1 cellular context compared by ENCODE assay signal in genomic region chr11:28976012-28976800, GRCh38.
TF ChIP-seq lines count a peak whose summit lies in the region.

No MANE protein-coding gene starts in this region.

TF ChIP-seq in HepG2, 621 proteins besides CTCF, POLR2A, EP300 and RAD21 (continued from another document):
- TF ChIP-seq ZNF784 (CRISPR knock-in tag; IDR thresholded peaks at IDR 0.05; ENCODE audit: borderline replicate concordance), result no peak
- no peak for TF ChIP-seq ZBTB3 (CRISPR knock-in tag; IDR thresholded peaks at IDR 0.05; ENCODE audit: borderline replicate concordance, low read depth)
- TF ChIP-seq, protein P1, sequence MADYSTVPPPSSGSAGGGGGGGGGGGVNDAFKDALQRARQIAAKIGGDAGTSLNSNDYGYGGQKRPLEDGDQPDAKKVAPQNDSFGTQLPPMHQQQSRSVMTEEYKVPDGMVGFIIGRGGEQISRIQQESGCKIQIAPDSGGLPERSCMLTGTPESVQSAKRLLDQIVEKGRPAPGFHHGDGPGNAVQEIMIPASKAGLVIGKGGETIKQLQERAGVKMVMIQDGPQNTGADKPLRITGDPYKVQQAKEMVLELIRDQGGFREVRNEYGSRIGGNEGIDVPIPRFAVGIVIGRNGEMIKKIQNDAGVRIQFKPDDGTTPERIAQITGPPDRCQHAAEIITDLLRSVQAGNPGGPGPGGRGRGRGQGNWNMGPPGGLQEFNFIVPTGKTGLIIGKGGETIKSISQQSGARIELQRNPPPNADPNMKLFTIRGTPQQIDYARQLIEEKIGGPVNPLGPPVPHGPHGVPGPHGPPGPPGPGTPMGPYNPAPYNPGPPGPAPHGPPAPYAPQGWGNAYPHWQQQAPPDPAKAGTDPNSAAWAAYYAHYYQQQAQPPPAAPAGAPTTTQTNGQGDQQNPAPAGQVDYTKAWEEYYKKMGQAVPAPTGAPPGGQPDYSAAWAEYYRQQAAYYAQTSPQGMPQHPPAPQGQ (CRISPR knock-in tag; IDR thresholded peaks at IDR 0.05; ENCODE audit: borderline replicate concordance), result no peak
- TF ChIP-seq PPARG (CRISPR knock-in tag; conservative IDR thresholded peaks at IDR 0.05), result no peak
- no peak for TF ChIP-seq CBX2 (IDR thresholded peaks at IDR 0.05; ENCODE audit: low read depth, low read length)
- no peak for TF ChIP-seq CBX2 (CRISPR knock-in tag; IDR thresholded peaks at IDR 0.05; ENCODE audit: low read depth)
- TF ChIP-seq NCOA2 (CRISPR knock-in tag; IDR thresholded peaks at IDR 0.05), result no peak
- TF ChIP-seq ZNF577 (CRISPR knock-in tag; IDR thresholded peaks at IDR 0.05; ENCODE audit: borderline replicate concordance, low read depth), result no peak
- no peak for TF ChIP-seq DNMT1 (CRISPR knock-in tag; IDR thresholded peaks at IDR 0.05)
